Comparison of ENCODE assay signal across 8 cellular contexts in the genomic region with DNA sequence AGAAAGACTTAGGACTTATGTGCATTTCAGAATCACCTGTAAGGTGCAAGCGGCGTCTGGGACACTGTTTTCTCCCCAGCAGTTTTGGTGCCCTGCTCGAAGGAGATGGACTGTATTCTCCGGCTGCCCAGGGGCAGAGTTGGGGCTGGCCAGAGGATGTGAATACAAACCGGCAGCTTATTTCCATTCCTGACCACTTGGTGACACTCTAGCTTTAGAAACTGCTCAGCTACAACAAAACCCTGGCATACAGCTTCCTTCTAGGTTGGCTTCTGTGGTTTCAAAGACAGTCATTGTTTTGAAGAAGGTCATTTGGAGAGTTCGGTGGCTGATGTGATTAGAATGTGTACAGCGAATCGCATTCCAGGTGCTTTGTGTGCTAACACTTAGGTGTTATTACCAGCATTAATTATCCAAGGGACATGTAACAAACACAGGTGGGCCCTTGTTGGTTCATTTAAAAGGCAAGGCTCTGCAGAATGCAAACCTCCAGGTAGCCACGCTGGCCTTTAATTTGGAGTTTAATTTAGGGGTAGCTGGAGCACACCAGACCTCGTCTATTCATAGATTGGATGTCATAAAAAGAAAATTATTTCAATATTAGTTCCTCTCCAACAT.
A peak's percentile ranks its signal among the peaks of the same experiment; 100 is the strongest.
DNase-seq lines count a peak whose midpoint lies in the region; ATAC-seq lines count a peak whose summit lies in the region.

No MANE protein-coding gene starts in this region.

- intact Hi-C loops in activated CD4-positive, alpha-beta T cell treated with anti-CD3 and anti-CD28 coated beads for 36 hours (cut with DNase I, micrococcal nuclease) = loop anchor here (2.0 to 10.0 kb wide), 4 partner anchors 132 to 1511 kb away; no protein-coding TSS in a partner anchor

- no peak overlapping the region for H3K27ac Mint-ChIP-seq in activated CD4-positive, alpha-beta T cell treated with anti-CD3 and anti-CD28 coated beads for 36 hours

- H3K27me3 Mint-ChIP-seq in activated CD4-positive, alpha-beta T cell treated with anti-CD3 and anti-CD28 coated beads for 36 hours = peaks cover 2% of the 10 kb centered on the region

- in situ Hi-C loops in KBM-7 (cut with MboI; ENCODE audit: low pct_unique_long_range_greater_than_20kb, low sequenced_read_pairs) = no loop called here

- H3K4me1 Mint-ChIP-seq in activated CD4-positive, alpha-beta T cell treated with anti-CD3 and anti-CD28 coated beads for 36 hours = no peaks in the 10 kb centered on the region

- no peaks in the 10 kb centered on the region for H3K9me3 Mint-ChIP-seq in activated CD4-positive, alpha-beta T cell treated with anti-CD3 and anti-CD28 coated beads for 36 hours (ENCODE audit: low read depth)

- CTCF ChIA-PET in activated CD4-positive, alpha-beta T cell treated with anti-CD3 and anti-CD28 coated beads for 36 hours (lab: Charles Lee) = interaction anchor here (0.6 to 1.4 kb wide), 3 partner anchors 807 to 1557 kb away, joined by 3 to 4 read pairs (median 3); no protein-coding TSS in a partner anchor

- ATAC-seq in activated CD4-positive, alpha-beta T cell treated with anti-CD3 and anti-CD28 coated beads for 36 hours = peak; percentile 49

- H3K4me3 Mint-ChIP-seq in activated CD4-positive, alpha-beta T cell treated with anti-CD3 and anti-CD28 coated beads for 36 hours = no peak overlapping the region

- H3K36me3 Mint-ChIP-seq in activated CD4-positive, alpha-beta T cell treated with anti-CD3 and anti-CD28 coated beads for 36 hours (ENCODE audit: low read depth) = no peaks in the 10 kb centered on the region

- peak; percentile 5 for DNase-seq in activated CD4-positive, alpha-beta T cell treated with anti-CD3 and anti-CD28 coated beads for 36 hours
- DNase-seq in activated CD4-positive, alpha-beta T cell treated with anti-CD3 and anti-CD28 coated beads, Interleukin-2, amount 50 U/mL, for 1 hour = no peak
- peak; percentile 75 for DNase-seq in H4 (ENCODE audit: low spot score)
- peak; percentile 84 for DNase-seq in KBM-7
- peak; percentile 78 for DNase-seq in RKO (ENCODE audit: low spot score)
- DNase-seq in ecto neural progenitor cell (ENCODE audit: low spot score) = peak; percentile 71
- peak; percentile 86 for DNase-seq in medulla oblongata (ENCODE audit: extremely low spot score)
- no peak for DNase-seq in cerebellar nuclear complex (lab: John Stamatoyannopoulos, UW)

- POLR2A ChIA-PET in activated CD4-positive, alpha-beta T cell treated with anti-CD3 and anti-CD28 coated beads for 36 hours (lab: Charles Lee) = no interaction called here

Comparison
In these comparisons a context has a peak if more than half of its experiments do, and no peak if none do; other contexts are left out.
1. DNase-seq: peak in activated CD4-positive, alpha-beta T cell treated with anti-CD3 and anti-CD28 coated beads for 36 hours (single experiment), H4 (single experiment), KBM-7 (single experiment), RKO (single experiment), ecto neural progenitor cell (single experiment) and medulla oblongata (single experiment); none in activated CD4-positive, alpha-beta T cell treated with anti-CD3 and anti-CD28 coated beads, Interleukin-2, amount 50 U/mL, for 1 hour (single experiment) and cerebellar nuclear complex (0 of 2).